ENCODE assay signal across 8 cellular contexts in the genomic region with DNA sequence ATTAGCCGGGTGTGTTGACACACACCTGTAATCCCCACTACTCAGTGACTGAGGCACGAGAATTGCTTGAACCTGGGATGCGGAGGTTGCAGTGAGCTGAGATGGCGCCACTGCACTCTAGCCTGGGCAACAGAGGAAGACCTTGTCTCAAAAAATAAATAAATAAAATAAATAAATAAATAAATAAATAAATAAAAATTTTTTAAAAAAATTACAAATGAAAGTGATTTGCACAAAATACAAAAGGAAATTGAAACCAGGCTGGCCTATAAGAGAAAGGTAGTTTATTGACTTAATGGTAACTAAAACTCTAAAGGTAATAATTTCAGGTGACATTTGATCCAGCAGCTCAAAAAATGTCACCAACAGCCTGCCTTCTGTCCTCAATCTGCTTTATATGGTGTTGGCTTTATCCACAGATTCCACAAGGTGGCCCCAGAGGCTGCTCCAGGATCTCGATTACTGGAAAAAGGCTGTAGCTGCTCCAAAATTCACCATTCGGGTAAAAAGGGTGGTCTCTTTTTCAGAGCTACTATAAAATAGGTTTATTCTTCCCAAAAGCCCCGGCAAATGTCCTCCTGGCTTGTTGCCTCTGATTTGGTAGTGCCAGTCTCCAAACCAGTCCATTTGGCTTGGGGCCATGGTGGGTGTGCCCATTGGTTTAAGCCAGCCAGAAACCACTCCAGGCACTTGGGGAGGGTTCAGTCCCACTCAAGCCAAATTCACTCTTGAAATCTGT.
DNase-seq lines count a peak whose midpoint lies in the region; ATAC-seq and TF ChIP-seq lines count a peak whose summit lies in the region.

No MANE protein-coding gene starts in this region.

- TF ChIP-seq POLR2A in gastrocnemius medialis (IDR thresholded peaks at IDR 0.05) = no peak

- no peaks in the 10 kb centered on the region for H3K36me3 ChIP-seq in gastrocnemius medialis

- H3K4me1 ChIP-seq in gastrocnemius medialis = peaks cover 0 to 6% of the 10 kb centered on the region in 2 donors

- no peaks in the 10 kb centered on the region for H3K27me3 ChIP-seq in gastrocnemius medialis

- in situ Hi-C loops in astrocyte of the spinal cord (cut with HindIII; ENCODE audit: low sequenced_read_pairs) = no loop called here
- in situ Hi-C loops in gastrocnemius medialis (cut with MboI; ENCODE audit: low sequenced_read_pairs in 4 of 4) = loop anchor here (5.0 to 25.0 kb wide), 5 partner anchors 174 to 494 kb away; no protein-coding TSS in a partner anchor

- peak; percentile 60 to 65 for ATAC-seq in gastrocnemius medialis
- ATAC-seq in GM21723 (IDR thresholded peaks at IDR 0.05; ENCODE audit: unreplicated experiment) = no peak

- TF ChIP-seq CTCF in astrocyte of the spinal cord (IDR thresholded peaks at IDR 0.05; ENCODE audit: low read depth, low read length) (peak; percentile 86), gastrocnemius medialis (IDR thresholded peaks at IDR 0.05 in 4 of 5, conservative IDR thresholded peaks at IDR 0.05 in 1 of 5) (peak; percentile 68 to 82 (median 74))

- no peak overlapping the region for H3K27ac ChIP-seq in gastrocnemius medialis

- peak; percentile 37 to 49 for DNase-seq in SHP77 (lab: John Stamatoyannopoulos, UW)
- DNase-seq in SHP77 treated with DMSO at 0.1 percent for 48 hours (lab: John Stamatoyannopoulos, UW) = no peak
- peak; percentile 55 for DNase-seq in NCI-H128 (lab: John Stamatoyannopoulos, UW; ENCODE audit: unreplicated experiment)
- DNase-seq in SKM-1 (lab: John Stamatoyannopoulos, UW; ENCODE audit: unreplicated experiment) = peak; percentile 60
- peak; percentile 82 for DNase-seq in astrocyte of the spinal cord (ENCODE audit: low read depth, low spot score)
- DNase-seq in hepatic stellate cell (ENCODE audit: low spot score) = peak; percentile 75
- DNase-seq in gastrocnemius medialis = peak; percentile 8 to 35

- H3K4me3 ChIP-seq in astrocyte of the spinal cord (ENCODE audit: low read depth, low read length) (no peak overlapping the region), gastrocnemius medialis (peak overlapping the region in 3 of 4 donors; percentile 16 to 44 (median 26))

- H3K9me3 ChIP-seq in gastrocnemius medialis = no peaks in the 10 kb centered on the region

- intact Hi-C loops in gastrocnemius medialis (cut with DNase I; ENCODE audit: low total_unique reads) = loop anchor here (1.0 to 5.0 kb wide), 3 partner anchors 175 to 504 kb away; no protein-coding TSS in a partner anchor
